Comparison of ENCODE assay signal across 8 cellular contexts in the genomic region with DNA sequence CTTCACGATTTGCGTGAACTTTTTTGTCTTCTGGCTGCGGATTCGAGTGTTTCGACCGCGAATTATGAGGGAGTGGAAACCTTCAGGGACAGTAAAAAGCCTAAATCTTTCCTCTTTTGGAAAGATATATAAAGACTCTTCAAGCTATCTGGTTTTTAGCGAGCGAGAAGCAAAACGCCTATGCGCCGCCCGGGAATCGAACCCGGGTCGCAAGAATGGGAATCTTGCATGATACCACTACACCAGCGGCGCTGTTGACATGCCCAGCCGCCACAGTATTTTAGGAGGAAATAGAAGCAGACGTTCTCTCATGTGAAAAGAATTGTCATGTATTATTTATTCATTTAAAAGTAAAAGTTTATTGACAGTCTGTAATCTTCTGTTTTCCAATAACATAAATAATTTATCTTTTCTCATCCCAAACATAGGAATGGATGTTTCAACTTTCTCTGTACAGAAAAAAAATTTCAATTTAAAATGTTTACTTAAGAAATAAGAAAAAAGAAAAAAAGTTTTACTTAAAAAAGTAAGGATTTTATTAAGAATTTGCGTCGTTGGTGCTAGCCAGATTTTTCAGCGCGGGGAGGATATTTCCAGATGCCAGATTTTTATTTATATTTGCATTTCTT. TPM values are rescaled to one million over a fixed set of nuclear protein-coding genes. Genes with fewer than 3 reads are reported as not detected.
DNase-seq lines count a peak whose midpoint lies in the region; ATAC-seq and TF ChIP-seq lines count a peak whose summit lies in the region.

No MANE protein-coding gene starts in this region.

- H3K27ac ChIP-seq in left lung = peak overlapping the region; percentile 97 to 98

- peaks cover 24 to 36% of the 10 kb centered on the region in 2 donors for H3K4me1 ChIP-seq in left lung

- no peaks in the 10 kb centered on the region for H3K27me3 ChIP-seq in left lung

- H3K9me3 ChIP-seq in left lung = no peaks in the 10 kb centered on the region

- intact Hi-C loops in left lung (cut with DNase I) = no loop called here
- intact Hi-C loops in posterior vena cava (cut with DNase I) = no loop called here

- TF ChIP-seq CTCF in WI38 (IDR thresholded peaks at IDR 0.05; ENCODE audit: low read depth, low read length) = no peak
- TF ChIP-seq CTCF in left lung (IDR thresholded peaks at IDR 0.05) = no peak

- DNase-seq in NCI-H2081 (lab: John Stamatoyannopoulos, UW) (peak; percentile 87 to 89), left lung (no peak), posterior vena cava (ENCODE audit: low spot score) (no peak)
- DNase-seq in central memory CD4-positive, alpha-beta T cell = peak; percentile 88
- DNase-seq in stimulated activated CD4-positive, alpha-beta T cell treated with anti-CD3 and anti-CD28 coated beads, Interleukin-1b, Interleukin-23, amount 100 ng/mL, for 48 hours = peak; percentile 94

- TF ChIP-seq POLR2A in GM18505 (IDR thresholded peaks at IDR 0.05; ENCODE audit: borderline replicate concordance, extremely low read depth, insufficient read depth, insufficient read length) = no peak

- H3K4me3 ChIP-seq in WI38 (ENCODE audit: low read depth, low read length) (peak overlapping the region; percentile 85), left lung (peak overlapping the region; percentile 47 to 77)

- ATAC-seq in GM18505 (IDR thresholded peaks at IDR 0.05; ENCODE audit: unreplicated experiment) (peak; percentile 41), HG02943 (IDR thresholded peaks at IDR 0.05; ENCODE audit: low read depth, unreplicated experiment) (peak; percentile 35), left lung (peak; percentile 74)

- no peaks in the 10 kb centered on the region for H3K36me3 ChIP-seq in left lung

RNA-seq across cellular contexts. Expression of gene TIA1, which starts 0.5 kb away (rescaled TPM):
- 100 to 1,000 TPM in 1 of 2 donors, 10 to 100 TPM in 1; 92.9 to 120 TPM for total RNA-seq in left lung
- total RNA-seq in posterior vena cava = 10 to 100 TPM; 53.4 to 77.3 TPM

RNA-seq across cellular contexts. Expression of gene PCYOX1, which starts 9.0 kb away (rescaled TPM):
- total RNA-seq in left lung (100 to 1,000 TPM in 1 of 2 donors, 10 to 100 TPM in 1; 78.9 to 140 TPM), posterior vena cava (10 to 100 TPM; 46.2 to 80.4 TPM)

RNA-seq across cellular contexts. Expression of gene SNRPG, which starts 44.6 kb away (rescaled TPM):
- total RNA-seq in left lung = 100 to 1,000 TPM; 111 to 145 TPM
- 100 to 1,000 TPM; 133 to 139 TPM for total RNA-seq in posterior vena cava

RNA-seq across cellular contexts. Expression of gene FAM136A, which starts 52.9 kb away (rescaled TPM):
- total RNA-seq in left lung (10 to 100 TPM; 25.6 to 31.9 TPM), posterior vena cava (10 to 100 TPM; 19.2 to 24.7 TPM)

RNA-seq across cellular contexts. Expression of gene C2orf42, which starts 58.1 kb away (rescaled TPM):
- 10 to 100 TPM; 13.7 to 16.3 TPM for total RNA-seq in left lung
- total RNA-seq in posterior vena cava = 10 to 100 TPM; 13.1 to 17.8 TPM

Comparison
In these comparisons a context has a peak if more than half of its experiments do, and no peak if none do; other contexts are left out.
1. DNase-seq: peak in NCI-H2081 (2 of 2), central memory CD4-positive, alpha-beta T cell (single experiment) and stimulated activated CD4-positive, alpha-beta T cell treated with anti-CD3 and anti-CD28 coated beads, Interleukin-1b, Interleukin-23, amount 100 ng/mL, for 48 hours (single experiment); none in left lung (0 of 2) and posterior vena cava (single experiment).
2. Peak in every context shown above with its lines, with median percentiles within 50 percentile points of each other: ATAC-seq.